27 cellular contexts compared by ENCODE assay signal in the genomic region with DNA sequence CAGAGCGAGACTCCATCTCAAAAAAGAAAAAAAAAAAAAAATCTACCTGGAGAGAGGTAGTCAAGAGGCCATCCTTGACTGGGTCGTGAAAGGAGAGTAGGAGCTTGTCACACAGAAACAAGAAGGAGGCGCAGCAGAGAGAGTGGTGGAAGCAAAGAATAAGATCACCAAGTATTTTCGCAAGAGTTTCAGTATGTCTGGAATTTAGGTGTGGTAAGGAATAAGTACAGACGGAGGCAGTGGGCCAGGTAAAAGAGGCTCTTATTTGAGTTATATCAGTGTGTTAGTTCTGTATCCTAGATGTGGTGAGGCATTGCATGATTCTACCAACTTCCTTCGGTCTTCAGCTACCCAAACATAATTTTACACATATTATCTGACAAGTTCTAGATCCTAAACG. TPM values are rescaled to one million over a fixed set of nuclear protein-coding genes. Genes with fewer than 3 reads are reported as not detected.
A peak's percentile ranks its signal among the peaks of the same experiment; 100 is the strongest.
DNase-seq lines count a peak whose midpoint lies in the region; ATAC-seq, FAIRE-seq and TF ChIP-seq lines count a peak whose summit lies in the region.
"Had no signal": no experiment of that assay in that cellular context is flagged by ENCODE, and none has a peak within 500 bp of the region (broad histone marks: within the 10 kb centered on the region; RNA-seq: fewer than 3 reads in every experiment).

No MANE protein-coding gene starts in this region.

- peak overlapping the region; percentile 63 to 78; a peak in 5 of 6 replicates for H3K27ac ChIP-seq in A549
- peak overlapping the region; percentile 74 for H3K27ac ChIP-seq in RWPE1
- peak overlapping the region; percentile 50 to 63 for H3K27ac ChIP-seq in left lung
- peak overlapping the region in 2 of 3 donors; percentile 47 to 78 for H3K27ac ChIP-seq in thyroid gland
- H3K27ac ChIP-seq: BLaER1, KMS-11 had no signal

- POLR2A ChIA-PET in A549 (lab: Yijun Ruan, JAX) (interaction anchor here (1.0 kb wide), 1 partner anchor 15 kb away, joined by 3 read pairs; the partner anchor contains the start of gene ATP10A), RWPE1 (lab: Yijun Ruan, JAX; ENCODE audit: low non-redundant PET) (no interaction called here)

- H3K4me3 ChIP-seq in A549 (no peak overlapping the region), left lung (no peak overlapping the region), thyroid gland (replicated peaks in 1 of 3) (no peak overlapping the region)
- H3K4me3 ChIP-seq: BLaER1, HAP-1 had no signal

- intact Hi-C loops in left lung (cut with DNase I): no loop called here
- intact Hi-C loops in thyroid gland (cut with DNase I): no loop called here

- TF ChIP-seq RAD21 in A549 (conservative IDR thresholded peaks at IDR 0.05 in 1 of 2, IDR thresholded peaks at IDR 0.05 in 1 of 2): no peak

- peak overlapping the region; percentile 31; the same call in 2 of the 3 replicates for H3K4me2 ChIP-seq in A549
- H3K4me2 ChIP-seq: BLaER1, KMS-11, SK-N-SH had no signal

- H3K36me3 ChIP-seq in left lung (no peaks in the 10 kb centered on the region), thyroid gland (no peaks in the 10 kb centered on the region)
- H3K36me3 ChIP-seq: BLaER1, HAP-1 had no signal

- no peak for FAIRE-seq in A549 (lab: Jason Lieb, UNC)
- FAIRE-seq: D721Med, GM18507 had no signal

- no peak for TF ChIP-seq POLR2A in A549 (IDR thresholded peaks at IDR 0.05; ENCODE audit: low read length)
- TF ChIP-seq POLR2A in thyroid gland (IDR thresholded peaks at IDR 0.05): no peak

- H3K4me1 ChIP-seq in A549 (peaks cover 52% of the 10 kb centered on the region), left lung (peaks cover 0 to 3% of the 10 kb centered on the region in 2 donors), thyroid gland (peaks cover 7 to 16% of the 10 kb centered on the region in 2 donors)
- H3K4me1 ChIP-seq: HAP-1 had no signal

- H3K27me3 ChIP-seq in left lung (peaks cover 0 to 4% of the 10 kb centered on the region in 2 donors), thyroid gland (no peaks in the 10 kb centered on the region)
- H3K27me3 ChIP-seq: BLaER1 had no signal

- TF ChIP-seq CTCF in A549 (IDR thresholded peaks at IDR 0.05) (no peak), RWPE1 (conservative IDR thresholded peaks at IDR 0.05; ENCODE audit: low read depth) (no peak), left lung (IDR thresholded peaks at IDR 0.05) (no peak), thyroid gland (IDR thresholded peaks at IDR 0.05) (peak in 1 of 6 experiments; percentile 2)

- TF ChIP-seq EP300 in A549 (IDR thresholded peaks at IDR 0.05): no peak

- H3K9me3 ChIP-seq in A549 (no peaks in the 10 kb centered on the region), left lung (no peaks in the 10 kb centered on the region), thyroid gland (no peaks in the 10 kb centered on the region)
- H3K9me3 ChIP-seq: BLaER1, HAP-1, SK-N-SH had no signal

- CTCF ChIA-PET in A549 (lab: Yijun Ruan, JAX) (interaction anchor here (0.6 to 1.8 kb wide), 5 partner anchors 11 to 380 kb away, joined by 3 to 6 read pairs (median 3); no protein-coding TSS in a partner anchor), RWPE1 (lab: Yijun Ruan, JAX) (interaction anchor here (0.7 kb wide), 1 partner anchor 56 kb away, joined by 3 read pairs; no protein-coding TSS in a partner anchor)

- ATAC-seq in A549 (peak in 1 of 2 experiments; percentile 63; a peak in 3 of 6 replicates), left lung (peak; percentile 90), HG02970 (IDR thresholded peaks at IDR 0.05; ENCODE audit: low FRiP score, unreplicated experiment) (no peak)

- 61% methylated on average over 7 of the region's 7 CpGs for WGBS in A549 (ENCODE audit: missing lambda C conversion rate)
- WGBS in thyroid gland, 2 donors: 40 to 52% methylated on average over 6 to 7 of the region's 7 CpGs

- DNase-seq in A549 (ENCODE audit: low read depth in 1 of 2, low spot score in 1 of 2): peak in 1 of 2 experiments; percentile 30
- peak; percentile 30 for DNase-seq in RWPE1 (ENCODE audit: low spot score)
- no peak for DNase-seq in left lung
- peak; percentile 75 to 79 for DNase-seq in thyroid gland
- DNase-seq in H4 (ENCODE audit: low spot score): no peak
- DNase-seq in NCI-H82 (lab: John Stamatoyannopoulos, UW): no peak
- no peak for DNase-seq in NCI-H2196 treated with DMSO at 0.1 percent for 48 hours (lab: John Stamatoyannopoulos, UW; ENCODE audit: unreplicated experiment)
- DNase-seq: 8988T; CD4-positive, CD25-positive, alpha-beta regulatory T cell; DMS53; HFFc6; MM.1S; NCI-H1092 treated with DMSO at 0.1 percent for 48 hours; NCI-H1436 treated with DMSO at 0.1 percent for 48 hours; NCI-H187 treated with DMSO at 0.1 percent for 48 hours; NCI-H2171 treated with DMSO at 0.1 percent for 48 hours; NCI-H446; NCI-H524 treated with DMSO at 0.1 percent for 48 hours; NCI-H774; SK-N-SH; SW 1271 had no signal

TF ChIP-seq in A549, 52 proteins besides CTCF, POLR2A, EP300 and RAD21:
- no peak for TF ChIP-seq PHF8 (IDR thresholded peaks at IDR 0.05; ENCODE audit: borderline replicate concordance, low read depth)
- TF ChIP-seq, protein P1, sequence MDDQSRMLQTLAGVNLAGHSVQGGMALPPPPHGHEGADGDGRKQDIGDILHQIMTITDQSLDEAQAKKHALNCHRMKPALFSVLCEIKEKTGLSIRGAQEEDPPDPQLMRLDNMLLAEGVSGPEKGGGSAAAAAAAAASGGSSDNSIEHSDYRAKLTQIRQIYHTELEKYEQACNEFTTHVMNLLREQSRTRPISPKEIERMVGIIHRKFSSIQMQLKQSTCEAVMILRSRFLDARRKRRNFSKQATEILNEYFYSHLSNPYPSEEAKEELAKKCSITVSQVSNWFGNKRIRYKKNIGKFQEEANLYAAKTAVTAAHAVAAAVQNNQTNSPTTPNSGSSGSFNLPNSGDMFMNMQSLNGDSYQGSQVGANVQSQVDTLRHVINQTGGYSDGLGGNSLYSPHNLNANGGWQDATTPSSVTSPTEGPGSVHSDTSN (IDR thresholded peaks at IDR 0.05): no peak

RNA-seq across cellular contexts. Expression of gene ATP10A, which starts 14.6 kb away (rescaled TPM):
- polyA plus RNA-seq in A549 (2011; rRNA removed) (5.9 and 6.0 TPM in 2 replicates), A549 (2017; fragmentation: RNase III; extraction: RNeasy Plus Mini Kit Qiagen cat#74134 plus additional on column Dnase treatment) (6.6 to 7.6 TPM (median 6.8 TPM) in 3 replicates)
- polyA plus RNA-seq in A549 (2012; cell fraction: cytosol; rRNA removed): 7.7 and 8.2 TPM in 2 replicates
- 16.7 and 21.2 TPM in 2 replicates for polyA plus RNA-seq in A549 (2012; cell fraction: nucleus; rRNA removed)
- 9.4 and 9.5 TPM in 2 replicates for polyA minus RNA-seq in A549 (2011; rRNA and poly(A)+ RNA removed)
- total RNA-seq in left lung (10 to 100 TPM; 25.4 to 46.1 TPM), thyroid gland (1 to 10 TPM; 2.7 to 7.0 (median 3.4) TPM)
- total RNA-seq in H4 (2014; rRNA removed; shearing (Covaris generic)): 1.3 and 2.4 TPM in 2 replicates
- polyA plus RNA-seq: SK-N-SH had no signal

Comparison
In these comparisons a context has a peak if more than half of its experiments do, and no peak if none do; other contexts are left out.
1. DNase-seq: peak in RWPE1 (single experiment) and thyroid gland (2 of 2); none in left lung (0 of 2), H4 (single experiment), NCI-H82 (single experiment) and NCI-H2196 treated with DMSO at 0.1 percent for 48 hours (single experiment).
2. Peak in every context shown above with its lines, with median percentiles within 50 percentile points of each other: H3K27ac ChIP-seq.